ENCODE assay signal across 8 cellular contexts in genomic region chr17:15263206-15263579, GRCh38. TPM values are rescaled to one million over a fixed set of nuclear protein-coding genes. Genes with fewer than 3 reads are reported as not detected.
DNase-seq lines count a peak whose midpoint lies in the region; ATAC-seq and TF ChIP-seq lines count a peak whose summit lies in the region.

No MANE protein-coding gene starts in this region.

- no peak overlapping the region for H3K14ac ChIP-seq in neuronal stem cell (ENCODE audit: low read length)

- H2BK12ac ChIP-seq in neuronal stem cell (ENCODE audit: low read length), result no peak overlapping the region

- H4K91ac ChIP-seq in neuronal stem cell (ENCODE audit: low read depth, low read length, poor library complexity), result no peak overlapping the region

- TF ChIP-seq POLR2A in gastroesophageal sphincter (IDR thresholded peaks at IDR 0.05), result peak in 1 of 2 donors; percentile 35

- peak; percentile 81 for DNase-seq in Ammon's horn (ENCODE audit: low spot score)
- DNase-seq in T1000 (lab: John Stamatoyannopoulos, UW), result peak; percentile 69
- peak; percentile 33 for DNase-seq in neuronal stem cell (ENCODE audit: low spot score)
- DNase-seq in activated T-cell treated with anti-CD3 and anti-CD28 coated beads for 4 hours, result no peak
- no peak for DNase-seq in NCI-H1092 (lab: John Stamatoyannopoulos, UW)

- H2AFZ ChIP-seq in neuronal stem cell (ENCODE audit: low read length), result peak overlapping the region; percentile 96

- no peak overlapping the region for H3K4ac ChIP-seq in neuronal stem cell (ENCODE audit: low read length)

- H3K79me1 ChIP-seq in neuronal stem cell (ENCODE audit: low read depth, low read length), result no peaks in the 10 kb centered on the region

- H3K36me3 ChIP-seq in gastroesophageal sphincter, result peaks cover 0 to 14% of the 10 kb centered on the region in 2 donors
- H3K36me3 ChIP-seq in neuronal stem cell (replicated peaks in 1 of 2; ENCODE audit: control insufficient read depth in 2 of 2, insufficient read depth in 2 of 2, low read length in 2 of 2), result no peaks in the 10 kb centered on the region

- no peak overlapping the region for H4K8ac ChIP-seq in neuronal stem cell (ENCODE audit: low read depth, low read length)

- H3K4me2 ChIP-seq in neuronal stem cell (ENCODE audit: insufficient read depth, low read length, poor library complexity, severe bottlenecking), result peak overlapping the region; percentile 88

- no peak overlapping the region for H2BK5ac ChIP-seq in neuronal stem cell (ENCODE audit: low read length)

- H3K27ac ChIP-seq in gastroesophageal sphincter (peak overlapping the region; percentile 92 to 98 (median 96)), neuronal stem cell (replicated peaks; ENCODE audit: low read length) (no peak overlapping the region)

- H2BK120ac ChIP-seq in neuronal stem cell (ENCODE audit: low read depth, low read length), result no peak overlapping the region

- ATAC-seq in gastroesophageal sphincter, result peak; percentile 78
- no peak for ATAC-seq in HG03342 (IDR thresholded peaks at IDR 0.05; ENCODE audit: unreplicated experiment)
- no peak for ATAC-seq in GM18520 (IDR thresholded peaks at IDR 0.05; ENCODE audit: unreplicated experiment)

- peak overlapping the region; percentile 24 for H3K18ac ChIP-seq in neuronal stem cell (ENCODE audit: low read length)

- 0% methylated on average over 3 of the region's 17 CpGs; no CpG with 5 or more reads in 1 of the 2 donors for WGBS in gastroesophageal sphincter (ENCODE audit: low coverage in 1 of 2), 2 donors
- WGBS in neuronal stem cell (ENCODE audit: extremely low coverage in 2 of 2, insufficient read length in 2 of 2, insufficient replicate concordance in 1 of 2), 2 donors, result no CpG with 5 or more reads among the region's 17 CpGs

- TF ChIP-seq CTCF in gastroesophageal sphincter (IDR thresholded peaks at IDR 0.05), result no peak

- H2AK5ac ChIP-seq in neuronal stem cell (ENCODE audit: low read depth, low read length), result no peak overlapping the region

- H3K27me3 ChIP-seq in gastroesophageal sphincter, result no peaks in the 10 kb centered on the region
- peaks cover 7 to 73% (median 40%) of the 10 kb centered on the region in 3 experiments for H3K27me3 ChIP-seq in neuronal stem cell (ENCODE audit: control insufficient read depth in 3 of 3, insufficient read depth in 3 of 3, low read depth in 1 of 3, low read length in 3 of 3)

- H3K9me3 ChIP-seq in gastroesophageal sphincter, result no peaks in the 10 kb centered on the region
- H3K9me3 ChIP-seq in neuronal stem cell (replicated peaks in 1 of 2; ENCODE audit: control insufficient read depth in 2 of 2, insufficient read depth in 1 of 2, low read depth in 1 of 2, low read length in 2 of 2), result no peaks in the 10 kb centered on the region

- H3K4me3 ChIP-seq in gastroesophageal sphincter (peak overlapping the region; percentile 62 to 70), neuronal stem cell (ENCODE audit: low read length in 2 of 2) (peak overlapping the region; percentile 36 to 71)

- peak overlapping the region; percentile 34 for H3K23ac ChIP-seq in neuronal stem cell (ENCODE audit: low read depth, low read length, poor library complexity)

- H2BK15ac ChIP-seq in neuronal stem cell (ENCODE audit: low read length), result no peak overlapping the region

- peaks cover 6 to 54% (median 8%) of the 10 kb centered on the region in 3 donors for H3K4me1 ChIP-seq in gastroesophageal sphincter
- H3K4me1 ChIP-seq in neuronal stem cell (ENCODE audit: control insufficient read depth in 2 of 2, insufficient read depth in 1 of 2, low read depth in 1 of 2, low read length in 2 of 2), result peaks cover 9 to 14% of the 10 kb centered on the region in 2 donors

- peak overlapping the region; percentile 44 for H3K9ac ChIP-seq in neuronal stem cell (ENCODE audit: low read depth, low read length, poor library complexity)

- no peak for TF ChIP-seq EP300 in gastroesophageal sphincter (IDR thresholded peaks at IDR 0.05)

RNA-seq across cellular contexts. Expression of gene PMP22, which starts 1.9 kb away (rescaled TPM):
- total RNA-seq in gastroesophageal sphincter, result 100 to 1,000 TPM; 145 to 268 (median 242) TPM
- 8.6 TPM for polyA plus RNA-seq in neuronal stem cell (2013, experiment 1 of 2)
- polyA plus RNA-seq in neuronal stem cell (2013, experiment 2 of 2), result 8.7 TPM

Comparison
In these comparisons a context has a peak if more than half of its experiments do, and no peak if none do; other contexts are left out.
1. DNase-seq: peak in Ammon's horn (single experiment), T1000 (single experiment) and neuronal stem cell (single experiment); none in activated T-cell treated with anti-CD3 and anti-CD28 coated beads for 4 hours (single experiment) and NCI-H1092 (single experiment).